Comparison of ENCODE assay signal across 9 cellular contexts in the genomic region with DNA sequence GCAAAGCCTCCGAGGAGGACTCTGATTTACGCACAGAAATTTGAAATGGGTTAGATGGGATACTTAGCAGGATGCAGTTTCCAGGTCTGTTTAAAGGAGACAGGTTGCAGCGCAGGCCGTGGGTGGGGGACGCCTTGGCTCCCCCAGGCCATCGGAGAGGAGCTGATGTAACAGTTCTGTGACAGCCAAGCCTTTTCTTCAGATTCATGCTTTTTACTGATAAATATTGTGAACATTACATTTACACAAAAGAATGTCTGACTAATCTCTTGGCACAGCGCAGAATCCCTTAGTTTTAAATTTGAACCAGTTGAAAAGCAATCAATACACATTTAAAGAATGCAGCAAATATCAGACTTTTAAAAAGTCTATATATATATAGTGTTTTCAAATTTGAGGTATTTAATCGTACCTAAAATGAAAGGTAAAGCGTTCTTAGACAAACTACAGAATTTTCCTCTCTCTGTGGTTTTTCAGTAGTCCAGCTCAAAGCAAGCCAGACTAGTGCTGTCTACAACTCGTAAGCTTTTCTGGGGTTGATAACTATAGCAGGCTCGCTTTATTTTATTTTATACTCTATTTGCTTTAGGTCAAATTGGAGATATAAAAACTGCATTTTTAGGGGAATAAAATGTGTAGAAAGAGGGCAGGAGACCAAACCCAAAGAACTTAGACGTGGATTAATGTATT.
DNase-seq lines count a peak whose midpoint lies in the region; ATAC-seq and TF ChIP-seq lines count a peak whose summit lies in the region.
"Had no signal": no experiment of that assay in that cellular context is flagged by ENCODE, and none has a peak within 500 bp of the region (broad histone marks: within the 10 kb centered on the region; RNA-seq: fewer than 3 reads in every experiment).

No MANE protein-coding gene starts in this region.

- H3K36me3 ChIP-seq in IMR-90 (ENCODE audit: control insufficient read depth, insufficient read depth, low read length) (no peaks in the 10 kb centered on the region), mesodermal cell (ENCODE audit: control insufficient read depth, insufficient read depth, low read length) (no peaks in the 10 kb centered on the region), uterus (no peaks in the 10 kb centered on the region), MM.1S (replicated peaks; ENCODE audit: insufficient read depth, low read length) (no peaks in the 10 kb centered on the region)

- H2AFZ ChIP-seq in IMR-90 (replicated peaks; ENCODE audit: low read length, poor library complexity) (no peak overlapping the region), MM.1S (ENCODE audit: low read length) (no peak overlapping the region)

- peak; percentile 32 for ATAC-seq in IMR-90 (ENCODE audit: low read depth)
- ATAC-seq: stimulated activated naive CD8-positive, alpha-beta T cell treated with anti-CD3 and anti-CD28 coated beads, Interleukin-15, amount 100 ng/mL, for 72 hours had no signal

- H3K23ac ChIP-seq in IMR-90 (ENCODE audit: low read depth, low read length), result no peak overlapping the region; the same call in 1 of the 2 replicates

- no peaks in the 10 kb centered on the region for H3F3A ChIP-seq in MM.1S (ENCODE audit: insufficient read depth, low read length)

- DNase-seq in IMR-90, result peak; percentile 89
- no peak for DNase-seq in coronary artery (ENCODE audit: low spot score)
- peak in 1 of 2 donors; percentile 23 for DNase-seq in uterus
- DNase-seq in iPS-NIHi7 (ENCODE audit: extremely low spot score), result no peak
- DNase-seq in MM.1S, result no peak
- DNase-seq in SW480 (ENCODE audit: low spot score), result no peak
- DNase-seq: stimulated activated naive CD8-positive, alpha-beta T cell treated with anti-CD3 and anti-CD28 coated beads, Interleukin-15, amount 100 ng/mL, for 72 hours had no signal

- H2AK9ac ChIP-seq in IMR-90 (replicated peaks; ENCODE audit: low read depth, low read length, poor library complexity), result no peak overlapping the region

- H3K4me1 ChIP-seq in IMR-90 (ENCODE audit: control insufficient read depth, insufficient read depth, low read length) (peaks cover 26% of the 10 kb centered on the region), mesodermal cell (ENCODE audit: control insufficient read depth, insufficient read depth, low read length, poor library complexity, severe bottlenecking) (peaks cover 17% of the 10 kb centered on the region), uterus (peaks cover 0 to 6% of the 10 kb centered on the region in 2 donors), MM.1S (ENCODE audit: low read length) (no peaks in the 10 kb centered on the region)

- H4K20me1 ChIP-seq in IMR-90 (ENCODE audit: insufficient read depth, low read length) (no peaks in the 10 kb centered on the region), MM.1S (ENCODE audit: insufficient read depth, low read length) (no peaks in the 10 kb centered on the region)

- POLR2A ChIA-PET in IMR-90 (lab: Charles Lee; ENCODE audit: unreplicated experiment), result no interaction called here

- intact Hi-C loops in IMR-90 (cut with micrococcal nuclease), result loop anchor here (5.0 kb wide), 3 partner anchors 65 to 220 kb away; a partner anchor contains a TSS
- intact Hi-C loops in uterus (cut with DNase I; ENCODE audit: low total_unique reads), result no loop called here

- no peak overlapping the region for H2AK5ac ChIP-seq in IMR-90 (ENCODE audit: low read depth, low read length)

- no peak for TF ChIP-seq RAD21 in IMR-90 (IDR thresholded peaks at IDR 0.05; ENCODE audit: low read length)

- no peak overlapping the region for H3K4me3 ChIP-seq in IMR-90 (ENCODE audit: insufficient read depth, low read depth, low read length)
- H3K4me3 ChIP-seq in coronary artery, result peak overlapping the region; percentile 62
- no peak overlapping the region for H3K4me3 ChIP-seq in mesodermal cell (ENCODE audit: extremely low read depth, insufficient read depth, low read length, poor library complexity, severe bottlenecking)
- no peak overlapping the region for H3K4me3 ChIP-seq in uterus
- no peak overlapping the region for H3K4me3 ChIP-seq in MM.1S (ENCODE audit: low read length)
- H3K4me3 ChIP-seq: SK-N-MC had no signal

- no TSS peak for BruUV-seq in IMR-90 (replicated peaks; lab: Mats Ljungman, UMichigan)

- no CpG with 5 or more reads among the region's 12 CpGs for WGBS in IMR-90 (ENCODE audit: extremely low coverage in 2 of 2, insufficient read length in 1 of 2), 2 experiments
- 93 to 100% methylated on average over 2 to 6 of the region's 12 CpGs for WGBS in mesodermal cell (ENCODE audit: insufficient coverage in 2 of 2), 2 experiments

- in situ Hi-C loops in IMR-90 (cut with MboI; ENCODE audit: low sequenced_read_pairs), result no loop called here

- peaks cover 0 to 5% of the 10 kb centered on the region in 2 experiments; a peak in 1 of 4 replicates for H3K79me1 ChIP-seq in IMR-90 (ENCODE audit: low read depth in 1 of 2, low read length in 2 of 2)

- no peaks in the 10 kb centered on the region for H3K9me3 ChIP-seq in IMR-90 (ENCODE audit: control insufficient read depth, insufficient read depth, low read length)
- H3K9me3 ChIP-seq in mesodermal cell (ENCODE audit: control insufficient read depth, low read length), result no peaks in the 10 kb centered on the region
- no peaks in the 10 kb centered on the region for H3K9me3 ChIP-seq in uterus
- no peaks in the 10 kb centered on the region for H3K9me3 ChIP-seq in MM.1S (replicated peaks; ENCODE audit: insufficient read depth, low read length)

- H3K4me2 ChIP-seq in IMR-90 (ENCODE audit: low read depth, low read length) (peak overlapping the region; percentile 40), MM.1S (ENCODE audit: low read depth, low read length) (no peak overlapping the region)

- peak overlapping the region; percentile 12 for H2BK5ac ChIP-seq in IMR-90 (ENCODE audit: low read depth, low read length, poor library complexity, severe bottlenecking)

- H3K27ac ChIP-seq in IMR-90 (ENCODE audit: insufficient read depth, low read length) (peak overlapping the region; percentile 95), coronary artery (no peak overlapping the region), mesodermal cell (ENCODE audit: low read depth, low read length, severe bottlenecking) (peak overlapping the region; percentile 54), uterus (peak overlapping the region; percentile 49 to 52), MM.1S (ENCODE audit: low read length) (no peak overlapping the region)
- H3K27ac ChIP-seq: SK-N-MC had no signal

- TF ChIP-seq CTCF in IMR-90 (conservative IDR thresholded peaks at IDR 0.05; ENCODE audit: low read depth, low read length) (no peak), coronary artery (IDR thresholded peaks at IDR 0.05) (no peak), uterus (IDR thresholded peaks at IDR 0.05) (no peak), MM.1S (IDR thresholded peaks at IDR 0.05; ENCODE audit: low read length) (no peak)

- CTCF ChIA-PET in IMR-90 (lab: Yijun Ruan, JAX), result interaction anchor here (1.0 to 1.7 kb wide), 5 partner anchors 9 to 626 kb away, joined by 3 read pairs; no protein-coding TSS in a partner anchor

- dilution Hi-C loops in IMR-90 (cut with HindIII; ENCODE audit: low sequenced_read_pairs, unreplicated experiment), result no loop called here

- H3K56ac ChIP-seq in IMR-90 (ENCODE audit: extremely low read depth, insufficient read depth, low read length), result peak overlapping the region; percentile 80; the same call in 1 of the 2 replicates

- no peaks in the 10 kb centered on the region for H3K9me2 ChIP-seq in MM.1S (replicated peaks; ENCODE audit: insufficient read depth, low read length)

- H3K27me3 ChIP-seq in IMR-90 (ENCODE audit: control insufficient read depth, insufficient read depth, low read length), result no peaks in the 10 kb centered on the region
- no peaks in the 10 kb centered on the region for H3K27me3 ChIP-seq in uterus
- H3K27me3 ChIP-seq in MM.1S (replicated peaks; ENCODE audit: insufficient read depth, low read length), result no peaks in the 10 kb centered on the region

- 0 out of 2 replicates have a peak overlapping the region, but pooled peaks have one; percentile 34 for H3K14ac ChIP-seq in IMR-90 (replicated peaks; ENCODE audit: low read depth, low read length)

- peak overlapping the region; percentile 45 for H4K5ac ChIP-seq in IMR-90 (ENCODE audit: low read depth, low read length)

- H4K8ac ChIP-seq in IMR-90 (ENCODE audit: low read depth in 2 of 2, low read length in 2 of 2), result peak overlapping the region; percentile 85 to 90; a peak in 3 of 4 replicates

- no peak overlapping the region; the same call in 1 of the 2 replicates for H3K9ac ChIP-seq in IMR-90 (ENCODE audit: low read depth, low read length)
- no peak overlapping the region for H3K9ac ChIP-seq in MM.1S (ENCODE audit: low read length)

- H3K4ac ChIP-seq in IMR-90 (ENCODE audit: low read depth, low read length), result peak overlapping the region; percentile 93

- peak overlapping the region; percentile 96; the same call in 2 of the 3 replicates for H2BK15ac ChIP-seq in IMR-90 (ENCODE audit: low read depth, low read length)

- peak overlapping the region; percentile 92 for H2BK20ac ChIP-seq in IMR-90 (ENCODE audit: low read depth, low read length)

- H3K18ac ChIP-seq in IMR-90 (ENCODE audit: low read depth, low read length), result peak overlapping the region; percentile 98

- H4K91ac ChIP-seq in IMR-90 (ENCODE audit: insufficient read depth, low read depth, low read length), result peak overlapping the region; percentile 95; the same call in 1 of the 2 replicates

- peak overlapping the region; percentile 95 for H2BK120ac ChIP-seq in IMR-90 (ENCODE audit: low read depth, low read length)

- H3K9me1 ChIP-seq in IMR-90 (ENCODE audit: insufficient read depth, low read length), result peaks cover 8% of the 10 kb centered on the region; the same call in 1 of the 2 replicates

- no peaks in the 10 kb centered on the region for H3K79me2 ChIP-seq in MM.1S (ENCODE audit: low read length)

- no peak for TF ChIP-seq POLR2A in IMR-90 (IDR thresholded peaks at IDR 0.05; ENCODE audit: low read depth, low read length)
- TF ChIP-seq POLR2A in uterus (IDR thresholded peaks at IDR 0.05), result no peak

TF ChIP-seq in IMR-90, 13 proteins besides CTCF, POLR2A, EP300 and RAD21 (continues in another document):
- TF ChIP-seq, protein P1, sequence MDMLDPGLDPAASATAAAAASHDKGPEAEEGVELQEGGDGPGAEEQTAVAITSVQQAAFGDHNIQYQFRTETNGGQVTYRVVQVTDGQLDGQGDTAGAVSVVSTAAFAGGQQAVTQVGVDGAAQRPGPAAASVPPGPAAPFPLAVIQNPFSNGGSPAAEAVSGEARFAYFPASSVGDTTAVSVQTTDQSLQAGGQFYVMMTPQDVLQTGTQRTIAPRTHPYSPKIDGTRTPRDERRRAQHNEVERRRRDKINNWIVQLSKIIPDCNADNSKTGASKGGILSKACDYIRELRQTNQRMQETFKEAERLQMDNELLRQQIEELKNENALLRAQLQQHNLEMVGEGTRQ (IDR thresholded peaks at IDR 0.05; ENCODE audit: low read depth, low read length), result no peak
- no peak for TF ChIP-seq MXI1 (IDR thresholded peaks at IDR 0.05; ENCODE audit: borderline replicate concordance, low read depth, low read length)
- TF ChIP-seq RCOR1 (IDR thresholded peaks at IDR 0.05; ENCODE audit: insufficient replicate concordance, low read length), result no peak

Comparison
In these comparisons a context has a peak if more than half of its experiments do, and no peak if none do; other contexts are left out.
1. H3K27ac ChIP-seq: peak in IMR-90 (single experiment), mesodermal cell (single experiment) and uterus (2 of 2); none in coronary artery (0 of 2) and MM.1S (single experiment).